ENCODE assay signal across 8 cellular contexts in genomic region chr17:7582401-7583252, GRCh38. TPM values are rescaled to one million over a fixed set of nuclear protein-coding genes. Genes with fewer than 3 reads are reported as not detected.
DNase-seq lines count a peak whose midpoint lies in the region; ATAC-seq and TF ChIP-seq lines count a peak whose summit lies in the region.

No MANE protein-coding gene starts in this region.

- TF ChIP-seq CTCF in CD4-positive, alpha-beta T cell (IDR thresholded peaks at IDR 0.05), result no peak

- H3K27me3 ChIP-seq in CD4-positive, alpha-beta T cell (ENCODE audit: control insufficient read depth, insufficient read depth, low read length), result no peaks in the 10 kb centered on the region
- H3K27me3 ChIP-seq in NT2/D1 (ENCODE audit: insufficient read depth, insufficient read length), result no peaks in the 10 kb centered on the region
- no peaks in the 10 kb centered on the region for H3K27me3 ChIP-seq in effector memory CD4-positive, alpha-beta T cell (replicated peaks; ENCODE audit: control insufficient read depth, insufficient read depth, low read length, poor library complexity, severe bottlenecking)
- H3K27me3 ChIP-seq in neuron (ENCODE audit: insufficient read depth, low read length), result no peaks in the 10 kb centered on the region

- H3K4me1 ChIP-seq in NT2/D1 (ENCODE audit: insufficient read depth, insufficient read length) (peaks cover 14% of the 10 kb centered on the region), neuron (ENCODE audit: insufficient read depth, low read length) (peaks cover 5% of the 10 kb centered on the region)
- H3K4me1 ChIP-seq in effector memory CD4-positive, alpha-beta T cell (ENCODE audit: control insufficient read depth, insufficient read depth, low read length, poor library complexity, severe bottlenecking), result peaks cover 24% of the 10 kb centered on the region

- ATAC-seq in CD4-positive, alpha-beta T cell (ENCODE audit: poor library complexity), result no peak
- ATAC-seq in GM21825 (IDR thresholded peaks at IDR 0.05; ENCODE audit: unreplicated experiment), result no peak

- H3K27ac ChIP-seq in CD4-positive, alpha-beta T cell (ENCODE audit: low read depth, low read length), result no peak overlapping the region
- H3K27ac ChIP-seq in effector memory CD4-positive, alpha-beta T cell (ENCODE audit: insufficient read depth, low read length, poor library complexity, severe bottlenecking), result no peak overlapping the region

- POLR2A ChIA-PET in CD4-positive, alpha-beta T cell (lab: Charles Lee), result interaction anchor here (0.9 to 3.4 kb wide), 22 partner anchors 9 to 536 kb away, joined by 3 to 143 read pairs (median 8); partner anchors contain the start of genes ACAP1, ATP1B2, FXR2 and GABARAP

- peak overlapping the region; percentile 93 for H3K9ac ChIP-seq in NT2/D1 (ENCODE audit: insufficient read length, low read depth)

- CTCF ChIA-PET in CD4-positive, alpha-beta T cell (lab: Charles Lee), result interaction anchor here (1.4 to 4.3 kb wide), 3 partner anchors 22 to 227 kb away, joined by 4 to 21 read pairs (median 15); partner anchors contain the start of genes SENP3, TP53 and WRAP53

- peak overlapping the region; percentile 42 for H3K4me3 Mint-ChIP-seq in CD4-positive, alpha-beta T cell

- H3K4me1 Mint-ChIP-seq in CD4-positive, alpha-beta T cell (ENCODE audit: low read depth), result peaks cover 61% of the 10 kb centered on the region

- peak overlapping the region; percentile 74 for H3K4me3 ChIP-seq in NT2/D1 (ENCODE audit: insufficient read length, low read depth)
- peak overlapping the region; percentile 89 for H3K4me3 ChIP-seq in effector memory CD4-positive, alpha-beta T cell (ENCODE audit: insufficient read depth, low read depth, low read length, poor library complexity, severe bottlenecking)
- H3K4me3 ChIP-seq in neuron (ENCODE audit: low read length), result peak overlapping the region; percentile 65

- H2AFZ ChIP-seq in neuron (ENCODE audit: low read depth, low read length), result no peak overlapping the region

- H3K27ac Mint-ChIP-seq in CD4-positive, alpha-beta T cell, result peak overlapping the region; percentile 98

- H3K27me3 Mint-ChIP-seq in CD4-positive, alpha-beta T cell, result no peaks in the 10 kb centered on the region

- H3K36me3 ChIP-seq in NT2/D1 (ENCODE audit: insufficient read depth, insufficient read length, low read length), result peaks cover 55% of the 10 kb centered on the region
- peaks cover 19% of the 10 kb centered on the region for H3K36me3 ChIP-seq in effector memory CD4-positive, alpha-beta T cell (ENCODE audit: control insufficient read depth, insufficient read depth, low read length)
- H3K36me3 ChIP-seq in neuron (ENCODE audit: insufficient read depth, low read length), result peaks cover 47% of the 10 kb centered on the region

- no peaks in the 10 kb centered on the region for H3K9me3 Mint-ChIP-seq in CD4-positive, alpha-beta T cell

- intact Hi-C loops in CD4-positive, alpha-beta T cell (cut with DNase I, micrococcal nuclease), result loop anchor here (1.0 to 10.0 kb wide), 4 partner anchors 8 to 538 kb away; partner anchors contain the start of genes SLC16A11 (in 1 of the 2), TP53 (in 1 of the 2) and WRAP53 (in 1 of the 2)

- no peak for DNase-seq in CD4-positive, alpha-beta T cell
- no peak for DNase-seq in NT2/D1 (ENCODE audit: low read depth, low spot score)
- no peak for DNase-seq in effector memory CD4-positive, alpha-beta T cell
- no peak for DNase-seq in NCI-H1694 treated with DMSO at 0.1 percent for 48 hours (lab: John Stamatoyannopoulos, UW)
- DNase-seq in iPS-NIHi11 (ENCODE audit: low spot score), result no peak
- DNase-seq in superior temporal gyrus (ENCODE audit: extremely low spot score), result no peak

- peaks cover 54% of the 10 kb centered on the region for H3K36me3 Mint-ChIP-seq in CD4-positive, alpha-beta T cell (ENCODE audit: low read depth)

- H3K9me3 ChIP-seq in CD4-positive, alpha-beta T cell (ENCODE audit: control insufficient read depth, low read length), result no peaks in the 10 kb centered on the region
- H3K9me3 ChIP-seq in NT2/D1 (ENCODE audit: insufficient read depth, low read length) (no peaks in the 10 kb centered on the region), neuron (ENCODE audit: low read length) (no peaks in the 10 kb centered on the region)
- H3K9me3 ChIP-seq in effector memory CD4-positive, alpha-beta T cell (ENCODE audit: control insufficient read depth, low read length), result no peaks in the 10 kb centered on the region

RNA-seq across cellular contexts. Expression of gene MPDU1, which starts 1.0 kb away (rescaled TPM):
- total RNA-seq in CD4-positive, alpha-beta T cell, result 10 to 100 TPM; 12.0 to 12.9 TPM

RNA-seq across cellular contexts. Expression of gene CD68, which starts 3.2 kb away (rescaled TPM):
- under 1 TPM; 0.33 to 0.95 TPM for total RNA-seq in CD4-positive, alpha-beta T cell

RNA-seq across cellular contexts. Expression of gene SOX15, which starts 7.3 kb away (rescaled TPM):
- under 1 TPM in 1 of 2 experiments, not detected in 1; 0.30 TPM for total RNA-seq in CD4-positive, alpha-beta T cell

RNA-seq across cellular contexts. Expression of gene SENP3, which starts 20.9 kb away (rescaled TPM):
- 10 to 100 TPM; 27.7 to 28.9 TPM for total RNA-seq in CD4-positive, alpha-beta T cell

RNA-seq across cellular contexts. Expression of gene TNFSF13, which starts 24.1 kb away (rescaled TPM):
- total RNA-seq in CD4-positive, alpha-beta T cell, result 1 to 10 TPM; 1.1 to 1.7 TPM
